ENCODE assay signal across 8 cellular contexts in genomic region chr1:28648493-28649238, GRCh38. TPM values are rescaled to one million over a fixed set of nuclear protein-coding genes. Genes with fewer than 3 reads are reported as not detected.
A peak's percentile ranks its signal among the peaks of the same experiment; 100 is the strongest.
DNase-seq lines count a peak whose midpoint lies in the region; ATAC-seq lines count a peak whose summit lies in the region.

TSS of gene RNU11 (plus strand) at chr1:28648600.

- peak; percentile 98 for DNase-seq in DMS53 (lab: John Stamatoyannopoulos, UW)
- peak; percentile 99 for DNase-seq in OCI-M1 (lab: John Stamatoyannopoulos, UW)
- peak; percentile 73 for DNase-seq in activated T-cell treated with anti-CD3 and anti-CD28 coated beads for 48 hours (ENCODE audit: low read depth)
- DNase-seq in stimulated activated CD8-positive, alpha-beta memory T cell treated with anti-CD3 and anti-CD28 coated beads, Interleukin-4, amount 100 ng/mL, for 48 hours: peak; percentile 89

- no peaks in the 10 kb centered on the region for H3K9me3 Mint-ChIP-seq in IgD-negative memory B cell

- peak within 1 kb of the TSS; percentile 84 to 92 (median 88) for H3K4me3 Mint-ChIP-seq in IgD-negative memory B cell

- H3K4me1 ChIP-seq in esophagus (ENCODE audit: control insufficient read depth in 2 of 2, insufficient read depth in 2 of 2, low read length in 1 of 2) (peaks cover 0 to 3% of the 10 kb centered on the region in 2 donors), mucosa of stomach (ENCODE audit: control insufficient read depth, insufficient read depth, low read length) (peaks cover 15% of the 10 kb centered on the region)

- H3K36me3 Mint-ChIP-seq in IgD-negative memory B cell: no peaks in the 10 kb centered on the region

- H3K9ac ChIP-seq in mucosa of stomach (ENCODE audit: low read length): peak within 1 kb of the TSS; percentile 69

- H3K4me1 Mint-ChIP-seq in IgD-negative memory B cell: peaks cover 16 to 22% (median 17%) of the 10 kb centered on the region in 3 donors

- no peaks in the 10 kb centered on the region for H3K27me3 Mint-ChIP-seq in IgD-negative memory B cell

- H3K36me3 ChIP-seq in esophagus (ENCODE audit: control insufficient read depth in 2 of 2, insufficient read depth in 2 of 2, low read length in 1 of 2) (no peaks in the 10 kb centered on the region), mucosa of stomach (ENCODE audit: control insufficient read depth, insufficient read depth, low read length) (no peaks in the 10 kb centered on the region)

- no peaks in the 10 kb centered on the region for H3K27me3 ChIP-seq in esophagus (ENCODE audit: control insufficient read depth in 1 of 2, insufficient read depth in 2 of 2, low read length in 2 of 2)
- no peaks in the 10 kb centered on the region for H3K27me3 ChIP-seq in mucosa of stomach (ENCODE audit: control insufficient read depth, insufficient read depth, low read length)

- H3K9me3 ChIP-seq in esophagus (ENCODE audit: control insufficient read depth in 2 of 2, insufficient read depth in 1 of 2, low read depth in 1 of 2, low read length in 1 of 2): no peaks in the 10 kb centered on the region
- no peaks in the 10 kb centered on the region for H3K9me3 ChIP-seq in mucosa of stomach (ENCODE audit: control insufficient read depth, low read length)

- 1% methylated on average over 28 of the region's 28 CpGs for WGBS in esophagus, 2 donors

- peak; percentile 66 for ATAC-seq in GM21576 (IDR thresholded peaks at IDR 0.05; ENCODE audit: unreplicated experiment)

- H3K27ac ChIP-seq in esophagus (ENCODE audit: low read depth in 2 of 2, low read length in 1 of 2): peak within 1 kb of the TSS; percentile 96 to 98

- peak within 1 kb of the TSS; percentile 100 for H3K27ac Mint-ChIP-seq in IgD-negative memory B cell

- H3K4me3 ChIP-seq in esophagus (ENCODE audit: low read depth in 1 of 2, low read length in 2 of 2) (peak within 1 kb of the TSS; percentile 39 to 42), mucosa of stomach (ENCODE audit: low read length) (peak within 1 kb of the TSS; percentile 66)

RNA-seq across cellular contexts. Expression of gene RNU11, which starts in this region (rescaled TPM):
- polyA plus RNA-seq in IgD-negative memory B cell (not detected), esophagus (not detected)

Comparison
In these comparisons a context has a peak if more than half of its experiments do, and no peak if none do; other contexts are left out.
1. Peak in every context shown above with its lines: DNase-seq, ATAC-seq, H3K4me3 ChIP-seq and H3K27ac ChIP-seq.